In genomic region chr14:55026793-55027560, GRCh38 we compare ENCODE assay signal across 8 cellular contexts. TPM values are rescaled to one million over a fixed set of nuclear protein-coding genes. Genes with fewer than 3 reads are reported as not detected.
DNase-seq lines count a peak whose midpoint lies in the region; ATAC-seq and TF ChIP-seq lines count a peak whose summit lies in the region.

Gene SOCS4 (plus strand): TSS chr14:55027236. CDS start chr14:55043042, 15,806 bp downstream.
Gene WDHD1 (minus strand): TSS chr14:55027099. CDS start chr14:55026787, 312 bp downstream.

- H3K4me3 ChIP-seq in colonic mucosa = peak within 1 kb of the TSS; percentile 86

- peak within 1 kb of the TSS; percentile 70 to 86 for H3K9ac ChIP-seq in colonic mucosa (ENCODE audit: low read depth in 2 of 2, low read length in 2 of 2)

- ATAC-seq in GM19328 (IDR thresholded peaks at IDR 0.05; ENCODE audit: unreplicated experiment) (peak; percentile 93), HG03469 (IDR thresholded peaks at IDR 0.05; ENCODE audit: unreplicated experiment) (peak; percentile 78)

- TF ChIP-seq CTCF in C4-2B (conservative IDR thresholded peaks at IDR 0.05) = no peak
- TF ChIP-seq CTCF in colonic mucosa (IDR thresholded peaks at IDR 0.05) = no peak

- no peaks in the 10 kb centered on the region for H3K27me3 ChIP-seq in colonic mucosa
- H3K27me3 ChIP-seq in layer of hippocampus (ENCODE audit: control insufficient read depth, insufficient read depth, low read length) = no peaks in the 10 kb centered on the region

- H3K27ac ChIP-seq in C4-2B (peak within 1 kb of the TSS; percentile 83), colonic mucosa (peak within 1 kb of the TSS; percentile 82), layer of hippocampus (ENCODE audit: low read depth, low read length) (peak within 1 kb of the TSS; percentile 86)

- no peaks in the 10 kb centered on the region for H3K4me1 ChIP-seq in colonic mucosa

- H3K36me3 ChIP-seq in colonic mucosa = no peaks in the 10 kb centered on the region

- intact Hi-C loops in colonic mucosa (cut with DNase I) = no loop called here

- H3K9me3 ChIP-seq in colonic mucosa = no peaks in the 10 kb centered on the region

- peak; percentile 91 to 97 for DNase-seq in NCI-H526 (lab: John Stamatoyannopoulos, UW)
- peak; percentile 98 for DNase-seq in activated CD4-positive, alpha-beta T cell treated with anti-CD3 and anti-CD28 coated beads for 48 hours
- peak; percentile 96 for DNase-seq in colonic mucosa
- peak; percentile 91 to 98 (median 96) for DNase-seq in stimulated activated CD4-positive, alpha-beta T cell treated with anti-CD3 and anti-CD28 coated beads, Interleukin-1b, Interleukin-23, amount 100 ng/mL, for 24 hours (ENCODE audit: low read depth in 4 of 4, low spot score in 1 of 4)

RNA-seq across cellular contexts. Expression of gene SOCS4, which starts in this region (rescaled TPM):
- 10 to 100 TPM; 15.9 to 23.7 TPM for total RNA-seq in colonic mucosa

RNA-seq across cellular contexts. Expression of gene WDHD1, which starts in this region (rescaled TPM):
- 10 to 100 TPM in 1 of 2 donors, 1 to 10 TPM in 1; 5.8 to 22.6 TPM for total RNA-seq in colonic mucosa

Comparison
In these comparisons a context has a peak if more than half of its experiments do, and no peak if none do; other contexts are left out.
1. Peak in every context shown above with its lines: DNase-seq, ATAC-seq, H3K4me3 ChIP-seq and H3K27ac ChIP-seq.